ENCODE assay signal across 25 cellular contexts in the genomic region with DNA sequence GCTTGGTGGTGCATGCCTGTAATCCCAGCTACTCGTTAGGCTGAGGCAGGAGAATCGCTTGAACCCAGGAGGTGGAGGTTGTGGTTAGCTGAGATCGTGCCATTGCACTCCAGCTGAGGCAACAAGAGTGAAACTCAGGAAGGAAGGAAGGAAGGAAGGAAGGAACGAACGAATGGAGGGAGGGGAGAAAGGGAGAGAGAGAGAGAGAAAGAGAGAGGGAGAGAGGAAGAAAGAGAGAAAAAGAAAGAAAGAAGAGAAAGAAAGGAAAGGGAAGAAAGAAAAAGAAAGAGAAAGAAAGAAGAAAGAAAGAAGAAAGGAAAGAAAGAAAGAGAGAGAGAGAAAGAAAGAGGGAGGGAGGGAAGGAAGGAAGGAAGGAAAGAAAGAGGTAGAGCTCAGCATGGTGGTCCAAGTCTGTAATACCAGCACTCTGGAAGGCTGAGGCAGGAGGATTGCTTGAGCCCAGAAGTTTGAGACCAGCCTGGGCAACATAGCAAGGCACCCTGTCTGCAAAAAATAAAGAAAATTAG.
"Had no signal": no experiment of that assay in that cellular context is flagged by ENCODE, and none has a peak within 500 bp of the region (broad histone marks: within the 10 kb centered on the region; RNA-seq: fewer than 3 reads in every experiment).

No MANE protein-coding gene starts in this region.

- H3K4me1 ChIP-seq: SJSA1 had no signal

- H3K9me3 ChIP-seq: MG63, SJSA1 had no signal

- H3K27ac ChIP-seq: HL-60, SJSA1, SK-N-MC had no signal

- FAIRE-seq: HTR-8/SVneo, RCC 7860 had no signal

- DNase-seq: Karpas-422, KG1, MG63, NCI-H1092, NCI-H1105 treated with DMSO at 0.1 percent for 48 hours, NCI-H1417 treated with DMSO at 0.1 percent for 48 hours, NCI-H146, NCI-H1694 treated with DMSO at 0.1 percent for 48 hours, NCI-H1930, NCI-H2081, NCI-H2107, NCI-H2171, NCI-H226, NCI-H446, NCI-H510A treated with DMSO at 0.1 percent for 48 hours, NCI-H526 treated with DMSO at 0.1 percent for 48 hours, NCI-H748 treated with DMSO at 0.1 percent for 48 hours, Right ventricle myocardium superior, RPMI8226, SIG-M5 had no signal

- H3K27me3 ChIP-seq: MG63 had no signal

- H3K36me3 ChIP-seq: MG63, SJSA1 had no signal

- H3K4me3 ChIP-seq: MG63, SJSA1, SK-N-MC had no signal
